2 cellular contexts compared by ENCODE assay signal in the genomic region with DNA sequence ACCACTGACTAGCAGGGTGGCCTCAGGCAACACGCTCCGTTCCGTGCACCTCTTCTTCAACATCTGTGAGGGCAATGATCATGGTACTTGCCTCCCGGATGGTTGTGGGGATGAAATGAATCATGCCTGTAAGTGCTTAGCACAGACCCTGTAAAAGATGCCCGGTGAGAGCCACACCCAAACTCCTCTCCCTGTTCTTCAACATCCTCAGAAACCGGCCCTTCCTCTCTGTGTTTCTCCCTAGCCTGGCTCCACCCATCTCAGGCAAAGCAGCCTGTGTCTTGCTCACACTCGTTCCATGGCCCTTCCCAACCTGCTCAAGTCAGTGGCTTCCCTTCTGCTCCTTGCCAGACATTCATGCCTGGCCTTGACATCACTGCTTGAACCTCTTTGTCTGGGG.
TF ChIP-seq lines count a peak whose summit lies in the region.

No MANE protein-coding gene starts in this region.

TF ChIP-seq in SK-N-SH treated with all-trans-retinoic acid at 6 μM for 48 hours, 23 proteins besides CTCF, POLR2A, EP300 and RAD21 (continued from another document):
- TF ChIP-seq, protein P1, sequence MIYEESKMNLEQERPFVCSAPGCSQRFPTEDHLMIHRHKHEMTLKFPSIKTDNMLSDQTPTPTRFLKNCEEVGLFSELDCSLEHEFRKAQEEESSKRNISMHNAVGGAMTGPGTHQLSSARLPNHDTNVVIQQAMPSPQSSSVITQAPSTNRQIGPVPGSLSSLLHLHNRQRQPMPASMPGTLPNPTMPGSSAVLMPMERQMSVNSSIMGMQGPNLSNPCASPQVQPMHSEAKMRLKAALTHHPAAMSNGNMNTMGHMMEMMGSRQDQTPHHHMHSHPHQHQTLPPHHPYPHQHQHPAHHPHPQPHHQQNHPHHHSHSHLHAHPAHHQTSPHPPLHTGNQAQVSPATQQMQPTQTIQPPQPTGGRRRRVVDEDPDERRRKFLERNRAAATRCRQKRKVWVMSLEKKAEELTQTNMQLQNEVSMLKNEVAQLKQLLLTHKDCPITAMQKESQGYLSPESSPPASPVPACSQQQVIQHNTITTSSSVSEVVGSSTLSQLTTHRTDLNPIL (CRISPR knock-in tag; IDR thresholded peaks at IDR 0.05; ENCODE audit: low read depth): no peak
- TF ChIP-seq SNAI2 (CRISPR knock-in tag; IDR thresholded peaks at IDR 0.05) (no peak), PPARA (CRISPR knock-in tag; IDR thresholded peaks at IDR 0.05; ENCODE audit: borderline replicate concordance) (no peak), TCF4 (CRISPR knock-in tag; IDR thresholded peaks at IDR 0.05; ENCODE audit: borderline replicate concordance) (no peak), TOX (CRISPR knock-in tag; IDR thresholded peaks at IDR 0.05; ENCODE audit: borderline replicate concordance) (no peak), ISL1 (CRISPR knock-in tag; IDR thresholded peaks at IDR 0.05) (no peak), ZFP3 (CRISPR knock-in tag; IDR thresholded peaks at IDR 0.05) (no peak), ESRRG (CRISPR knock-in tag; IDR thresholded peaks at IDR 0.05) (no peak), ZNF8 (CRISPR knock-in tag; IDR thresholded peaks at IDR 0.05) (no peak), RARB (CRISPR knock-in tag; IDR thresholded peaks at IDR 0.05) (no peak)
- TF ChIP-seq, protein P2, sequence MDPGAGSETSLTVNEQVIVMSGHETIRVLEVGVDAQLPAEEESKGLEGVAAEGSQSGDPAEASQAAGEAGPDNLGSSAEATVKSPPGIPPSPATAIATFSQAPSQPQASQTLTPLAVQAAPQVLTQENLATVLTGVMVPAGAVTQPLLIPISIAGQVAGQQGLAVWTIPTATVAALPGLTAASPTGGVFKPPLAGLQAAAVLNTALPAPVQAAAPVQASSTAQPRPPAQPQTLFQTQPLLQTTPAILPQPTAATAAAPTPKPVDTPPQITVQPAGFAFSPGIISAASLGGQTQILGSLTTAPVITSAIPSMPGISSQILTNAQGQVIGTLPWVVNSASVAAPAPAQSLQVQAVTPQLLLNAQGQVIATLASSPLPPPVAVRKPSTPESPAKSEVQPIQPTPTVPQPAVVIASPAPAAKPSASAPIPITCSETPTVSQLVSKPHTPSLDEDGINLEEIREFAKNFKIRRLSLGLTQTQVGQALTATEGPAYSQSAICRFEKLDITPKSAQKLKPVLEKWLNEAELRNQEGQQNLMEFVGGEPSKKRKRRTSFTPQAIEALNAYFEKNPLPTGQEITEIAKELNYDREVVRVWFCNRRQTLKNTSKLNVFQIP (CRISPR knock-in tag; IDR thresholded peaks at IDR 0.05; ENCODE audit: borderline replicate concordance, low read depth): no peak

TF ChIP-seq in SK-N-SH, 30 proteins besides CTCF, POLR2A, EP300 and RAD21:
- TF ChIP-seq, protein P3, sequence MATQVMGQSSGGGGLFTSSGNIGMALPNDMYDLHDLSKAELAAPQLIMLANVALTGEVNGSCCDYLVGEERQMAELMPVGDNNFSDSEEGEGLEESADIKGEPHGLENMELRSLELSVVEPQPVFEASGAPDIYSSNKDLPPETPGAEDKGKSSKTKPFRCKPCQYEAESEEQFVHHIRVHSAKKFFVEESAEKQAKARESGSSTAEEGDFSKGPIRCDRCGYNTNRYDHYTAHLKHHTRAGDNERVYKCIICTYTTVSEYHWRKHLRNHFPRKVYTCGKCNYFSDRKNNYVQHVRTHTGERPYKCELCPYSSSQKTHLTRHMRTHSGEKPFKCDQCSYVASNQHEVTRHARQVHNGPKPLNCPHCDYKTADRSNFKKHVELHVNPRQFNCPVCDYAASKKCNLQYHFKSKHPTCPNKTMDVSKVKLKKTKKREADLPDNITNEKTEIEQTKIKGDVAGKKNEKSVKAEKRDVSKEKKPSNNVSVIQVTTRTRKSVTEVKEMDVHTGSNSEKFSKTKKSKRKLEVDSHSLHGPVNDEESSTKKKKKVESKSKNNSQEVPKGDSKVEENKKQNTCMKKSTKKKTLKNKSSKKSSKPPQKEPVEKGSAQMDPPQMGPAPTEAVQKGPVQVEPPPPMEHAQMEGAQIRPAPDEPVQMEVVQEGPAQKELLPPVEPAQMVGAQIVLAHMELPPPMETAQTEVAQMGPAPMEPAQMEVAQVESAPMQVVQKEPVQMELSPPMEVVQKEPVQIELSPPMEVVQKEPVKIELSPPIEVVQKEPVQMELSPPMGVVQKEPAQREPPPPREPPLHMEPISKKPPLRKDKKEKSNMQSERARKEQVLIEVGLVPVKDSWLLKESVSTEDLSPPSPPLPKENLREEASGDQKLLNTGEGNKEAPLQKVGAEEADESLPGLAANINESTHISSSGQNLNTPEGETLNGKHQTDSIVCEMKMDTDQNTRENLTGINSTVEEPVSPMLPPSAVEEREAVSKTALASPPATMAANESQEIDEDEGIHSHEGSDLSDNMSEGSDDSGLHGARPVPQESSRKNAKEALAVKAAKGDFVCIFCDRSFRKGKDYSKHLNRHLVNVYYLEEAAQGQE (IDR thresholded peaks at IDR 0.05; ENCODE audit: low read depth, low read length): no peak
- TF ChIP-seq, protein P4, sequence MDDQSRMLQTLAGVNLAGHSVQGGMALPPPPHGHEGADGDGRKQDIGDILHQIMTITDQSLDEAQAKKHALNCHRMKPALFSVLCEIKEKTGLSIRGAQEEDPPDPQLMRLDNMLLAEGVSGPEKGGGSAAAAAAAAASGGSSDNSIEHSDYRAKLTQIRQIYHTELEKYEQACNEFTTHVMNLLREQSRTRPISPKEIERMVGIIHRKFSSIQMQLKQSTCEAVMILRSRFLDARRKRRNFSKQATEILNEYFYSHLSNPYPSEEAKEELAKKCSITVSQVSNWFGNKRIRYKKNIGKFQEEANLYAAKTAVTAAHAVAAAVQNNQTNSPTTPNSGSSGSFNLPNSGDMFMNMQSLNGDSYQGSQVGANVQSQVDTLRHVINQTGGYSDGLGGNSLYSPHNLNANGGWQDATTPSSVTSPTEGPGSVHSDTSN (IDR thresholded peaks at IDR 0.05): no peak
- TF ChIP-seq SIN3A (IDR thresholded peaks at IDR 0.05; ENCODE audit: borderline replicate concordance, low read depth, low read length) (no peak), RFX5 (IDR thresholded peaks at IDR 0.05; ENCODE audit: low read length) (no peak), GABPA (IDR thresholded peaks at IDR 0.05; ENCODE audit: low read depth) (no peak), TEAD4 (IDR thresholded peaks at IDR 0.05; ENCODE audit: borderline replicate concordance, insufficient read depth) (no peak), POLR2AphosphoS5 (IDR thresholded peaks at IDR 0.05; ENCODE audit: low read depth, low read length) (no peak), FOSL2 (IDR thresholded peaks at IDR 0.05; ENCODE audit: borderline replicate concordance, low read depth) (no peak), RXRA (IDR thresholded peaks at IDR 0.05; ENCODE audit: borderline replicate concordance, low read depth) (no peak), SMC3 (IDR thresholded peaks at IDR 0.05; ENCODE audit: low read depth, low read length) (no peak), JUND (IDR thresholded peaks at IDR 0.05) (no peak), RCOR1 (IDR thresholded peaks at IDR 0.05; ENCODE audit: low read length) (no peak), NRF1 (IDR thresholded peaks at IDR 0.05; ENCODE audit: low read depth, low read length) (no peak)
- TF ChIP-seq, protein P5, sequence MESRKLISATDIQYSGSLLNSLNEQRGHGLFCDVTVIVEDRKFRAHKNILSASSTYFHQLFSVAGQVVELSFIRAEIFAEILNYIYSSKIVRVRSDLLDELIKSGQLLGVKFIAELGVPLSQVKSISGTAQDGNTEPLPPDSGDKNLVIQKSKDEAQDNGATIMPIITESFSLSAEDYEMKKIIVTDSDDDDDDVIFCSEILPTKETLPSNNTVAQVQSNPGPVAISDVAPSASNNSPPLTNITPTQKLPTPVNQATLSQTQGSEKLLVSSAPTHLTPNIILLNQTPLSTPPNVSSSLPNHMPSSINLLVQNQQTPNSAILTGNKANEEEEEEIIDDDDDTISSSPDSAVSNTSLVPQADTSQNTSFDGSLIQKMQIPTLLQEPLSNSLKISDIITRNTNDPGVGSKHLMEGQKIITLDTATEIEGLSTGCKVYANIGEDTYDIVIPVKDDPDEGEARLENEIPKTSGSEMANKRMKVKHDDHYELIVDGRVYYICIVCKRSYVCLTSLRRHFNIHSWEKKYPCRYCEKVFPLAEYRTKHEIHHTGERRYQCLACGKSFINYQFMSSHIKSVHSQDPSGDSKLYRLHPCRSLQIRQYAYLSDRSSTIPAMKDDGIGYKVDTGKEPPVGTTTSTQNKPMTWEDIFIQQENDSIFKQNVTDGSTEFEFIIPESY (IDR thresholded peaks at IDR 0.05; ENCODE audit: borderline replicate concordance, low read depth): no peak
- TF ChIP-seq, protein P6, sequence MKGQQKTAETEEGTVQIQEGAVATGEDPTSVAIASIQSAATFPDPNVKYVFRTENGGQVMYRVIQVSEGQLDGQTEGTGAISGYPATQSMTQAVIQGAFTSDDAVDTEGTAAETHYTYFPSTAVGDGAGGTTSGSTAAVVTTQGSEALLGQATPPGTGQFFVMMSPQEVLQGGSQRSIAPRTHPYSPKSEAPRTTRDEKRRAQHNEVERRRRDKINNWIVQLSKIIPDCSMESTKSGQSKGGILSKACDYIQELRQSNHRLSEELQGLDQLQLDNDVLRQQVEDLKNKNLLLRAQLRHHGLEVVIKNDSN (IDR thresholded peaks at IDR 0.05; ENCODE audit: borderline replicate concordance, low read depth): no peak
